15 cellular contexts compared by ENCODE assay signal in genomic region chr5:68924490-68925145, GRCh38.
DNase-seq lines count a peak whose midpoint lies in the region; TF ChIP-seq lines count a peak whose summit lies in the region.
"Had no signal": no experiment of that assay in that cellular context is flagged by ENCODE, and none has a peak within 500 bp of the region (broad histone marks: within the 10 kb centered on the region; RNA-seq: fewer than 3 reads in every experiment).

No MANE protein-coding gene starts in this region.

- H3K36me3 Mint-ChIP-seq in mesothelial cell of epicardium, result no peaks in the 10 kb centered on the region
- H3K36me3 Mint-ChIP-seq: naive B cell; stimulated activated naive B cell treated with anti-CD40 and anti-IgM and Interleukin-4, amounts not matched to agents 10 μg/mL and 1 μg/mL and 100 μg/mL, for 72 hours had no signal

- no peak overlapping the region for H3K14ac ChIP-seq in mesenchymal stem cell (ENCODE audit: low read length in 2 of 2)

- H2AFZ ChIP-seq in mesenchymal stem cell (ENCODE audit: low read depth, low read length), result no peak overlapping the region

- no peak overlapping the region for H3K27ac Mint-ChIP-seq in mesothelial cell of epicardium
- H3K27ac Mint-ChIP-seq: stimulated activated naive B cell treated with anti-CD40 and anti-IgM and Interleukin-4, amounts not matched to agents 10 μg/mL and 1 μg/mL and 100 μg/mL, for 72 hours had no signal

- H3K23ac ChIP-seq in mesenchymal stem cell (ENCODE audit: low read length in 2 of 2), result no peak overlapping the region

- no peak overlapping the region for H3K18ac ChIP-seq in mesenchymal stem cell (ENCODE audit: low read depth in 1 of 2, low read length in 2 of 2)

- H3K4ac ChIP-seq in mesenchymal stem cell (ENCODE audit: low read depth in 1 of 2, low read length in 2 of 2), result no peak overlapping the region

- peak; percentile 78 for DNase-seq in EH (ENCODE audit: low read depth)
- DNase-seq in SW480 (ENCODE audit: low spot score), result peak; percentile 33
- DNase-seq in fibroblast of peridontal ligament (ENCODE audit: extremely low read depth), result peak; percentile 50
- peak; percentile 27 for DNase-seq in mesenchymal stem cell
- no peak for DNase-seq in GDM1 (lab: John Stamatoyannopoulos, UW)
- DNase-seq in GM10248 (ENCODE audit: extremely low spot score), result no peak
- DNase-seq in inferior parietal cortex (ENCODE audit: extremely low spot score), result no peak
- DNase-seq in mesothelial cell of epicardium (ENCODE audit: low spot score in 2 of 2, unreplicated experiment in 2 of 2), result no peak
- DNase-seq: glutamatergic neuron; naive B cell; NCI-H187 treated with DMSO at 0.1 percent for 48 hours; stimulated activated CD4-positive, alpha-beta T cell treated with anti-CD3 and anti-CD28 coated beads, Interleukin-15, amount 100 ng/mL, for 24 hours; stimulated activated naive B cell treated with anti-CD40 and anti-IgM and Interleukin-4, amounts not matched to agents 10 μg/mL and 1 μg/mL and 100 μg/mL, for 72 hours had no signal

- no peak overlapping the region for H2BK12ac ChIP-seq in mesenchymal stem cell (ENCODE audit: low read length in 2 of 2)

- no peak overlapping the region for H2AK5ac ChIP-seq in mesenchymal stem cell (ENCODE audit: low read length, severe bottlenecking)

- H3K4me2 ChIP-seq in mesenchymal stem cell (ENCODE audit: low read length, poor library complexity, severe bottlenecking), result no peak overlapping the region

- no peak overlapping the region for H4K8ac ChIP-seq in mesenchymal stem cell (ENCODE audit: low read length)

- 71% methylated on average over 9 of the region's 9 CpGs for WGBS in mesenchymal stem cell

- H3K27ac ChIP-seq in mesenchymal stem cell (ENCODE audit: low read length, poor library complexity, severe bottlenecking), result no peak overlapping the region
- H3K27ac ChIP-seq: C4-2B had no signal

- no peak overlapping the region for H2BK15ac ChIP-seq in mesenchymal stem cell (ENCODE audit: low read depth, poor library complexity, severe bottlenecking)

- CTCF ChIA-PET in GM10248 (lab: Yijun Ruan, JAX), result no interaction called here

- H3K9ac ChIP-seq in mesenchymal stem cell (ENCODE audit: low read length), result peak overlapping the region; percentile 12

- H3K4me1 ChIP-seq in mesenchymal stem cell (ENCODE audit: control insufficient read depth, insufficient read depth, low read depth, low read length), result peaks cover 1% of the 10 kb centered on the region

- no peaks in the 10 kb centered on the region for H3K79me1 ChIP-seq in mesenchymal stem cell (replicated peaks; ENCODE audit: low read length, poor library complexity, severe bottlenecking)

- H2BK5ac ChIP-seq in mesenchymal stem cell (ENCODE audit: low read depth, low read length, poor library complexity, severe bottlenecking), result no peak overlapping the region

- no peaks in the 10 kb centered on the region for H3K9me3 Mint-ChIP-seq in mesothelial cell of epicardium
- H3K9me3 Mint-ChIP-seq: central memory CD8-positive, alpha-beta T cell; stimulated activated naive B cell treated with anti-CD40 and anti-IgM and Interleukin-4, amounts not matched to agents 10 μg/mL and 1 μg/mL and 100 μg/mL, for 72 hours had no signal

- H2BK120ac ChIP-seq in mesenchymal stem cell (ENCODE audit: low read depth, low read length), result no peak overlapping the region

- H3K4me1 Mint-ChIP-seq in mesothelial cell of epicardium, result peaks cover 7% of the 10 kb centered on the region
- H3K4me1 Mint-ChIP-seq: central memory CD8-positive, alpha-beta T cell; naive B cell; stimulated activated naive B cell treated with anti-CD40 and anti-IgM and Interleukin-4, amounts not matched to agents 10 μg/mL and 1 μg/mL and 100 μg/mL, for 72 hours had no signal

- no peak overlapping the region for H3K4me3 Mint-ChIP-seq in mesothelial cell of epicardium
- H3K4me3 Mint-ChIP-seq: central memory CD8-positive, alpha-beta T cell; naive B cell; stimulated activated naive B cell treated with anti-CD40 and anti-IgM and Interleukin-4, amounts not matched to agents 10 μg/mL and 1 μg/mL and 100 μg/mL, for 72 hours had no signal

- H3K27me3 Mint-ChIP-seq in mesothelial cell of epicardium (ENCODE audit: low read depth), result no peaks in the 10 kb centered on the region

- POLR2A ChIA-PET in GM10248 (lab: Yijun Ruan, JAX), result no interaction called here

- TF ChIP-seq CTCF in GM10248 (IDR thresholded peaks at IDR 0.05; ENCODE audit: control extremely low read depth, extremely low read depth, low read depth, missing control alignments) (no peak), mesothelial cell of epicardium (IDR thresholded peaks at IDR 0.05; ENCODE audit: unreplicated experiment) (no peak)

- H3K36me3 ChIP-seq in mesenchymal stem cell (ENCODE audit: control insufficient read depth in 1 of 2, insufficient read depth in 2 of 2, low read depth in 1 of 2, low read length in 2 of 2), result no peaks in the 10 kb centered on the region

- peaks cover 0 to 5% of the 10 kb centered on the region in 2 experiments for H3K27me3 ChIP-seq in mesenchymal stem cell (ENCODE audit: control insufficient read depth in 1 of 2, insufficient read depth in 1 of 2, low read length in 2 of 2)

- H3K4me3 ChIP-seq in mesenchymal stem cell (ENCODE audit: insufficient read depth in 1 of 2, low read depth in 1 of 2, low read length in 2 of 2), result no peak overlapping the region

- H4K91ac ChIP-seq in mesenchymal stem cell (ENCODE audit: low read length), result no peak overlapping the region

- H3K9me3 ChIP-seq in mesenchymal stem cell (ENCODE audit: control insufficient read depth, low read length), result no peaks in the 10 kb centered on the region

Comparison
In these comparisons a context has a peak if more than half of its experiments do, and no peak if none do; other contexts are left out.
1. DNase-seq: peak in EH (single experiment), SW480 (single experiment), fibroblast of peridontal ligament (single experiment) and mesenchymal stem cell (single experiment); none in GDM1 (single experiment), GM10248 (single experiment), inferior parietal cortex (single experiment) and mesothelial cell of epicardium (0 of 2).